Comparison of ENCODE assay signal across 8 cellular contexts in genomic region chr1:67687649-67688048, GRCh38. TPM values are rescaled to one million over a fixed set of nuclear protein-coding genes. Genes with fewer than 3 reads are reported as not detected.
DNase-seq lines count a peak whose midpoint lies in the region; ATAC-seq and TF ChIP-seq lines count a peak whose summit lies in the region.
"Had no signal": no experiment of that assay in that cellular context is flagged by ENCODE, and none has a peak within 500 bp of the region (broad histone marks: within the 10 kb centered on the region; RNA-seq: fewer than 3 reads in every experiment).

No MANE protein-coding gene starts in this region.

- no peaks in the 10 kb centered on the region for H3K9me3 ChIP-seq in psoas muscle

- TF ChIP-seq CTCF in coronary artery (IDR thresholded peaks at IDR 0.05) = no peak
- no peak for TF ChIP-seq CTCF in psoas muscle (IDR thresholded peaks at IDR 0.05)

- ATAC-seq in psoas muscle (no peak), GM21576 (IDR thresholded peaks at IDR 0.05; ENCODE audit: unreplicated experiment) (no peak)

- WGBS in psoas muscle, 3 donors = 67 to 80% (median 73%) methylated on average over 4 of the region's 4 CpGs

- H3K27ac ChIP-seq in coronary artery (peak overlapping the region; percentile 99), psoas muscle (peak overlapping the region; percentile 96)

- H3K36me3 ChIP-seq in psoas muscle (ENCODE audit: insufficient read depth in 1 of 2, low read depth in 1 of 2) = peaks cover 3 to 29% of the 10 kb centered on the region in 2 donors

- peaks cover 16% of the 10 kb centered on the region for H3K4me1 ChIP-seq in psoas muscle

- no peaks in the 10 kb centered on the region for H3K27me3 ChIP-seq in psoas muscle (ENCODE audit: insufficient read depth in 3 of 3, low read length in 2 of 3)

- H3K4me3 ChIP-seq in GM08714 (ENCODE audit: low read length) (peak overlapping the region; percentile 89; the same call in 1 of the 2 replicates), coronary artery (peak overlapping the region; percentile 95), psoas muscle (peak overlapping the region; percentile 88)

- DNase-seq in NOMO-1 treated with DMSO at 0.1 percent for 48 hours (lab: John Stamatoyannopoulos, UW; ENCODE audit: unreplicated experiment) (peak; percentile 59), coronary artery (ENCODE audit: low spot score) (no peak), psoas muscle (no peak), ureter (ENCODE audit: low spot score) (no peak), nucleus accumbens (lab: John Stamatoyannopoulos, UW) (no peak)
- DNase-seq: activated CD4-positive, CD25-positive, alpha-beta regulatory T cell treated with anti-CD3 and anti-CD28 coated beads, Interleukin-2, amount 50 U/mL, for 72 hours had no signal

- intact Hi-C loops in psoas muscle (cut with DNase I) = loop anchor here (2.0 to 10.0 kb wide), 5 partner anchors 37 to 150 kb away; partner anchors contain the start of gene GNG12 (in 1 of the 2)

RNA-seq across cellular contexts. Expression of gene GADD45A, which starts 2.6 kb away (rescaled TPM):
- total RNA-seq in psoas muscle (100 to 1,000 TPM in 3 of 4 donors, 10 to 100 TPM in 1; 93.5 to 505 (median 230) TPM), ureter (50.8 TPM)
- polyA plus RNA-seq in psoas muscle = 100 to 1,000 TPM in 2 of 3 donors, 10 to 100 TPM in 1; 88.8 to 248 (median 197) TPM
